1 cellular context compared by ENCODE assay signal in genomic region chr1:118291686-118292085, GRCh38.
TF ChIP-seq lines count a peak whose summit lies in the region.

No MANE protein-coding gene starts in this region.

TF ChIP-seq in GM23338, 12 proteins besides CTCF, POLR2A, EP300 and RAD21 (continued from another document):
- TF ChIP-seq ZNF462 (CRISPR knock-in tag; IDR thresholded peaks at IDR 0.05): no peak
- TF ChIP-seq EZH2phosphoT487 (IDR thresholded peaks at IDR 0.05; ENCODE audit: unreplicated experiment): no peak
- TF ChIP-seq STAT1 (IDR thresholded peaks at IDR 0.05; ENCODE audit: unreplicated experiment): no peak
- TF ChIP-seq ZNF331 (CRISPR knock-in tag; IDR thresholded peaks at IDR 0.05; ENCODE audit: low read depth): no peak
- no peak for TF ChIP-seq CREB1 (CRISPR knock-in tag; IDR thresholded peaks at IDR 0.05; ENCODE audit: low read depth)
- no peak for TF ChIP-seq EZH2 (IDR thresholded peaks at IDR 0.05; ENCODE audit: low read depth, unreplicated experiment)
- no peak for TF ChIP-seq POLR2AphosphoS5 (IDR thresholded peaks at IDR 0.05; ENCODE audit: low read depth)
- no peak for TF ChIP-seq ZNF114 (CRISPR knock-in tag; IDR thresholded peaks at IDR 0.05)
- TF ChIP-seq JUNB (IDR thresholded peaks at IDR 0.05; ENCODE audit: unreplicated experiment): no peak
- TF ChIP-seq, protein P1, sequence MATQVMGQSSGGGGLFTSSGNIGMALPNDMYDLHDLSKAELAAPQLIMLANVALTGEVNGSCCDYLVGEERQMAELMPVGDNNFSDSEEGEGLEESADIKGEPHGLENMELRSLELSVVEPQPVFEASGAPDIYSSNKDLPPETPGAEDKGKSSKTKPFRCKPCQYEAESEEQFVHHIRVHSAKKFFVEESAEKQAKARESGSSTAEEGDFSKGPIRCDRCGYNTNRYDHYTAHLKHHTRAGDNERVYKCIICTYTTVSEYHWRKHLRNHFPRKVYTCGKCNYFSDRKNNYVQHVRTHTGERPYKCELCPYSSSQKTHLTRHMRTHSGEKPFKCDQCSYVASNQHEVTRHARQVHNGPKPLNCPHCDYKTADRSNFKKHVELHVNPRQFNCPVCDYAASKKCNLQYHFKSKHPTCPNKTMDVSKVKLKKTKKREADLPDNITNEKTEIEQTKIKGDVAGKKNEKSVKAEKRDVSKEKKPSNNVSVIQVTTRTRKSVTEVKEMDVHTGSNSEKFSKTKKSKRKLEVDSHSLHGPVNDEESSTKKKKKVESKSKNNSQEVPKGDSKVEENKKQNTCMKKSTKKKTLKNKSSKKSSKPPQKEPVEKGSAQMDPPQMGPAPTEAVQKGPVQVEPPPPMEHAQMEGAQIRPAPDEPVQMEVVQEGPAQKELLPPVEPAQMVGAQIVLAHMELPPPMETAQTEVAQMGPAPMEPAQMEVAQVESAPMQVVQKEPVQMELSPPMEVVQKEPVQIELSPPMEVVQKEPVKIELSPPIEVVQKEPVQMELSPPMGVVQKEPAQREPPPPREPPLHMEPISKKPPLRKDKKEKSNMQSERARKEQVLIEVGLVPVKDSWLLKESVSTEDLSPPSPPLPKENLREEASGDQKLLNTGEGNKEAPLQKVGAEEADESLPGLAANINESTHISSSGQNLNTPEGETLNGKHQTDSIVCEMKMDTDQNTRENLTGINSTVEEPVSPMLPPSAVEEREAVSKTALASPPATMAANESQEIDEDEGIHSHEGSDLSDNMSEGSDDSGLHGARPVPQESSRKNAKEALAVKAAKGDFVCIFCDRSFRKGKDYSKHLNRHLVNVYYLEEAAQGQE (IDR thresholded peaks at IDR 0.05; ENCODE audit: unreplicated experiment): no peak
- no peak for TF ChIP-seq NANOG (IDR thresholded peaks at IDR 0.05; ENCODE audit: borderline replicate concordance)
